In genomic region chr22:50299724-50300619, GRCh38 we compare ENCODE assay signal across 11 cellular contexts. TPM values are rescaled to one million over a fixed set of nuclear protein-coding genes. Genes with fewer than 3 reads are reported as not detected.
DNase-seq lines count a peak whose midpoint lies in the region; ATAC-seq and TF ChIP-seq lines count a peak whose summit lies in the region.
"Had no signal": no experiment of that assay in that cellular context is flagged by ENCODE, and none has a peak within 500 bp of the region (broad histone marks: within the 10 kb centered on the region; RNA-seq: fewer than 3 reads in every experiment).

No MANE protein-coding gene starts in this region.

- H3K36me3 Mint-ChIP-seq in activated T-cell treated with anti-CD3 and anti-CD28 coated beads, Interleukin-2, amount 50 U/mL, for 24 hours (ENCODE audit: low read depth): no peaks in the 10 kb centered on the region

- DNase-seq in left lung (no peak), NCI-H82 treated with DMSO at 0.1 percent for 48 hours (lab: John Stamatoyannopoulos, UW; ENCODE audit: unreplicated experiment) (no peak), dedifferentiated amniotic fluid mesenchymal stem cell (ENCODE audit: extremely low spot score) (no peak)
- DNase-seq in activated CD4-positive, CD25-positive, alpha-beta regulatory T cell (lab: John Stamatoyannopoulos, UW): no peak
- no peak for DNase-seq in activated T-cell treated with anti-CD3 and anti-CD28 coated beads, Interleukin-2, amount 50 U/mL, for 24 hours
- DNase-seq: activated CD4-positive, CD25-positive, alpha-beta regulatory T cell treated with anti-CD3 and anti-CD28 coated beads, Interleukin-2, amount 50 U/mL, for 72 hours; aorta; NCI-H774 had no signal

- peaks cover 48% of the 10 kb centered on the region for H3K27me3 Mint-ChIP-seq in activated T-cell treated with anti-CD3 and anti-CD28 coated beads, Interleukin-2, amount 50 U/mL, for 24 hours

- H3K27ac Mint-ChIP-seq in activated T-cell treated with anti-CD3 and anti-CD28 coated beads, Interleukin-2, amount 50 U/mL, for 24 hours: no peak overlapping the region

- no peak for ATAC-seq in left lung

- H3K9me3 ChIP-seq in HUES64 (ENCODE audit: insufficient read depth, low read depth, low read length) (no peaks in the 10 kb centered on the region), duodenal mucosa (ENCODE audit: control insufficient read depth in 1 of 2, low read length in 2 of 2) (no peaks in the 10 kb centered on the region), left lung (no peaks in the 10 kb centered on the region), thymus (ENCODE audit: control insufficient read depth) (no peaks in the 10 kb centered on the region)

- H3K9ac ChIP-seq in HUES64 (ENCODE audit: low read depth, low read length): peak overlapping the region; percentile 17
- peak overlapping the region in 1 of 2 donors; percentile 25 for H3K9ac ChIP-seq in duodenal mucosa (ENCODE audit: low read depth in 1 of 2, low read length in 2 of 2)

- H3K27ac ChIP-seq in HUES64 (ENCODE audit: low read depth, low read length) (no peak overlapping the region), duodenal mucosa (ENCODE audit: low read depth, low read length) (peak overlapping the region; percentile 66), left lung (peak overlapping the region; percentile 44 to 58), thymus (ENCODE audit: low read depth) (peak overlapping the region; percentile 2)

- no peak for TF ChIP-seq CTCF in left lung (IDR thresholded peaks at IDR 0.05)

- H3K4me1 ChIP-seq in HUES64 (ENCODE audit: insufficient read depth, low read length) (peaks cover 5% of the 10 kb centered on the region; the same call in 1 of the 2 replicates), duodenal mucosa (ENCODE audit: control insufficient read depth in 1 of 2, insufficient read depth in 2 of 2, low read length in 2 of 2) (peaks cover 72 to 75% of the 10 kb centered on the region in 2 donors), left lung (peaks cover 71 to 92% of the 10 kb centered on the region in 2 donors), thymus (ENCODE audit: control insufficient read depth, insufficient read depth, low read length) (peaks cover 10% of the 10 kb centered on the region)

- 3% methylated on average over 99 of the region's 99 CpGs for WGBS in HUES64
- WGBS in thymus: 53% methylated on average over 99 of the region's 99 CpGs

- H3K4me3 Mint-ChIP-seq in activated T-cell treated with anti-CD3 and anti-CD28 coated beads, Interleukin-2, amount 50 U/mL, for 24 hours: no peak overlapping the region

- H3K27me3 ChIP-seq in HUES64 (ENCODE audit: insufficient read depth, low read length): peaks cover 5% of the 10 kb centered on the region
- no peaks in the 10 kb centered on the region for H3K27me3 ChIP-seq in duodenal mucosa (ENCODE audit: control insufficient read depth in 1 of 2, insufficient read depth in 2 of 2, low read length in 2 of 2)
- peaks cover 0 to 24% of the 10 kb centered on the region in 2 donors for H3K27me3 ChIP-seq in left lung
- H3K27me3 ChIP-seq in thymus (ENCODE audit: control insufficient read depth, insufficient read depth): peaks cover 17% of the 10 kb centered on the region

- H3K9me3 Mint-ChIP-seq in activated T-cell treated with anti-CD3 and anti-CD28 coated beads, Interleukin-2, amount 50 U/mL, for 24 hours: no peaks in the 10 kb centered on the region

- H3K4me3 ChIP-seq in HUES64 (ENCODE audit: low read length) (peak overlapping the region; percentile 47), duodenal mucosa (ENCODE audit: low read depth in 1 of 2, low read length in 2 of 2) (peak overlapping the region; percentile 32 to 43), left lung (peak overlapping the region; percentile 5 to 32), thymus (ENCODE audit: low read length) (peak overlapping the region; percentile 14)

- H3K36me3 ChIP-seq in HUES64 (ENCODE audit: insufficient read depth, low read length) (no peaks in the 10 kb centered on the region), duodenal mucosa (ENCODE audit: control insufficient read depth in 1 of 2, insufficient read depth in 2 of 2, low read length in 2 of 2) (no peaks in the 10 kb centered on the region), left lung (peaks cover 0 to 4% of the 10 kb centered on the region in 2 donors), thymus (ENCODE audit: control insufficient read depth, insufficient read depth) (no peaks in the 10 kb centered on the region)

- intact Hi-C loops in left lung (cut with DNase I): no loop called here

- no peaks in the 10 kb centered on the region for H3K4me1 Mint-ChIP-seq in activated T-cell treated with anti-CD3 and anti-CD28 coated beads, Interleukin-2, amount 50 U/mL, for 24 hours (ENCODE audit: low read depth)

RNA-seq across cellular contexts. Expression of gene PLXNB2, which starts 7.5 kb away (rescaled TPM):
- polyA plus RNA-seq in HUES64 (2013, experiment 1 of 2): 44.5 TPM
- 48.0 TPM for polyA plus RNA-seq in HUES64 (2013, experiment 2 of 2)
- total RNA-seq in left lung: 100 to 1,000 TPM; 237 to 391 TPM
- 53.2 TPM for polyA plus RNA-seq in thymus

RNA-seq across cellular contexts. Expression of gene DENND6B, which starts 26.8 kb away (rescaled TPM):
- polyA plus RNA-seq in HUES64 (2013, experiment 1 of 2): 1.00 TPM
- 2.5 TPM for polyA plus RNA-seq in HUES64 (2013, experiment 2 of 2)
- 1 to 10 TPM; 7.3 to 8.2 TPM for total RNA-seq in left lung
- 8.3 TPM for polyA plus RNA-seq in thymus

RNA-seq across cellular contexts. Expression of gene MAPK11, which starts 29.8 kb away (rescaled TPM):
- 1.1 TPM for polyA plus RNA-seq in HUES64 (2013, experiment 1 of 2)
- polyA plus RNA-seq in HUES64 (2013, experiment 2 of 2): 0.95 TPM
- 10 to 100 TPM; 10.3 to 15.1 TPM for total RNA-seq in left lung
- polyA plus RNA-seq in thymus: 17.7 TPM

RNA-seq across cellular contexts. Expression of gene MAPK12, which starts 38.5 kb away (rescaled TPM):
- polyA plus RNA-seq in HUES64 (2013, experiment 1 of 2): 12.3 TPM
- 11.7 TPM for polyA plus RNA-seq in HUES64 (2013, experiment 2 of 2)
- total RNA-seq in left lung: 10 to 100 TPM; 11.6 to 14.6 TPM
- 8.2 TPM for polyA plus RNA-seq in thymus

RNA-seq across cellular contexts. Expression of gene PPP6R2, which starts 43.2 kb away (rescaled TPM):
- polyA plus RNA-seq in HUES64 (2013, experiment 1 of 2): 21.7 TPM
- polyA plus RNA-seq in HUES64 (2013, experiment 2 of 2): 20.7 TPM
- 10 to 100 TPM; 41.5 to 53.0 TPM for total RNA-seq in left lung
- polyA plus RNA-seq in thymus: 45.4 TPM
